1 cellular context compared by ENCODE assay signal in the genomic region with DNA sequence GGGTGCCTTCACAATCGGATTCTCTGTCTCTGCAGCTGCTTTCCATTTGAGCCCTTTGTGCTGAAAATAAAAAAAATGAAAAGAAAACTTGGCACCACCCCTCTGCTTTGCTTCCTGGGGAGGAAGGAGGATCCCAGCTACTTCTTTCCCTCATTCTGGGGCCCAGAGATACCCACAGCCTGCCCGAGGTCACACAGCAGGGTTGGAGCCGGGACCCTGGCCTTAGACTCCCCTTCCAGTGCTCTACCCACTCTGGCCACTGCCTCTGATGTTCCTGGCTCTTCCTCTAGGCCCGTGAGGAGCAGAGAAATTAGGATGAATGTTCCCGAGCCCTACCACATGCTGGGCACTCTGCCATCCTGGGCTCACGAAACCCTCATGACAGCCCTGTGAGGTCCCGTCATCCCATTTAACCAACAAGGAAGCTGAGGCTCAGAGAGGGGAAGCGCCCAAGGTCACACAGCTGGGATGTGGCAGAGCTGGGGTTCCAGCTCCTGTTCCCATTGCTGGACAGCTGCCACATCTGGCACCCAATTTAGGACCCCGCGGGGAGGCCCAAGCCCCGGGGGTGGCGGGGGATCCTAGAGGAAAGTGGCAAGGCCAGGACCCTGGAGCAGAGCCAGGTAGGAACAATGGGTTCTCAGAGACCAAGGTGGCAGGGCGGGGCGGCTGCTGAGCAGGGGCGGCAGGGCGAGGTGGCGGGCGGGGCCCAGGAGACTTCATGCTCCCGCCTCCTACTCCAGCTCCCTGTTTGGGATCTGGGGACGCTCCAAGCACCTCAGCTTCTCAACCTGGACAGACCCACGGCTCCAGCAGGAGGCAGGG.
A peak's percentile ranks its signal among the peaks of the same experiment; 100 is the strongest.
TF ChIP-seq lines count a peak whose summit lies in the region.

No MANE protein-coding gene starts in this region.

TF ChIP-seq in HepG2, 621 proteins besides CTCF, POLR2A, EP300 and RAD21 (continued from another document and continues in another):
- no peak for TF ChIP-seq TBP (CRISPR knock-in tag; IDR thresholded peaks at IDR 0.05)
- TF ChIP-seq ZZZ3 (CRISPR knock-in tag; IDR thresholded peaks at IDR 0.05; ENCODE audit: borderline replicate concordance), result no peak; the same call in 1 of the 2 replicates
- no peak for TF ChIP-seq SP2 (CRISPR knock-in tag; IDR thresholded peaks at IDR 0.05)
- peak; percentile 67 for TF ChIP-seq ZNF547 (CRISPR knock-in tag; IDR thresholded peaks at IDR 0.05)
- TF ChIP-seq ZNF619 (CRISPR knock-in tag; IDR thresholded peaks at IDR 0.05), result peak; percentile 34; the same call in 1 of the 2 replicates
- peak; percentile 22; the same call in 1 of the 2 replicates for TF ChIP-seq ZNF136 (CRISPR knock-in tag; IDR thresholded peaks at IDR 0.05; ENCODE audit: low read depth)
- TF ChIP-seq, protein P1, sequence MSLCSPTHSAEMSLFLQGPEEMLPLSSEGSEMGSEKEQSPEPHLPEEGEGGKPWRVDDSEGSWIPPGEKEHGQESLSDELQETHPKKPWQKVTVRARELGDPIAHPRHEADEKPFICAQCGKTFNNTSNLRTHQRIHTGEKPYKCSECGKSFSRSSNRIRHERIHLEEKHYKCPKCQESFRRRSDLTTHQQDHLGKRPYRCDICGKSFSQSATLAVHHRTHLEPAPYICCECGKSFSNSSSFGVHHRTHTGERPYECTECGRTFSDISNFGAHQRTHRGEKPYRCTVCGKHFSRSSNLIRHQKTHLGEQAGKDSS (CRISPR knock-in tag; IDR thresholded peaks at IDR 0.05; ENCODE audit: borderline replicate concordance, low read depth), result peak; percentile 100
- TF ChIP-seq KLF9 (CRISPR knock-in tag; IDR thresholded peaks at IDR 0.05; ENCODE audit: low read depth), result no peak
- TF ChIP-seq JARID2 (CRISPR knock-in tag; IDR thresholded peaks at IDR 0.05; ENCODE audit: insufficient replicate concordance), result no peak
- peak; percentile 77; the same call in 1 of the 2 replicates for TF ChIP-seq PHF21A (CRISPR knock-in tag; IDR thresholded peaks at IDR 0.05)
- TF ChIP-seq BHLHE40 (IDR thresholded peaks at IDR 0.05; ENCODE audit: low read length), result peak; percentile 19; the same call in 1 of the 2 replicates
- TF ChIP-seq YEATS2 (CRISPR knock-in tag; IDR thresholded peaks at IDR 0.05; ENCODE audit: borderline replicate concordance), result no peak; the same call in 1 of the 2 replicates
- TF ChIP-seq GLI4 (CRISPR knock-in tag; IDR thresholded peaks at IDR 0.05; ENCODE audit: borderline replicate concordance), result 0 out of 2 replicates have a peak, but pooled peaks have one; percentile 36
- TF ChIP-seq ZBTB46 (CRISPR knock-in tag; IDR thresholded peaks at IDR 0.05; ENCODE audit: borderline replicate concordance), result no peak; the same call in 1 of the 2 replicates
- no peak for TF ChIP-seq YEATS4 (CRISPR knock-in tag; IDR thresholded peaks at IDR 0.05; ENCODE audit: borderline replicate concordance)
- peak; percentile 95 for TF ChIP-seq HNRNPL (IDR thresholded peaks at IDR 0.05; ENCODE audit: low read depth, low read length)
- TF ChIP-seq ATF7-NPFF (CRISPR knock-in tag; IDR thresholded peaks at IDR 0.05; ENCODE audit: low read depth), result no peak
- no peak; the same call in 1 of the 2 replicates for TF ChIP-seq MYC (CRISPR knock-in tag; IDR thresholded peaks at IDR 0.05; ENCODE audit: borderline replicate concordance)
- TF ChIP-seq KAT8 (CRISPR knock-in tag; IDR thresholded peaks at IDR 0.05), result peak; percentile 41; the same call in 1 of the 2 replicates
- no peak for TF ChIP-seq MAFK (conservative IDR thresholded peaks at IDR 0.05 in 1 of 2, IDR thresholded peaks at IDR 0.05 in 1 of 2; ENCODE audit: low read length in 2 of 2)
- TF ChIP-seq, protein P2, sequence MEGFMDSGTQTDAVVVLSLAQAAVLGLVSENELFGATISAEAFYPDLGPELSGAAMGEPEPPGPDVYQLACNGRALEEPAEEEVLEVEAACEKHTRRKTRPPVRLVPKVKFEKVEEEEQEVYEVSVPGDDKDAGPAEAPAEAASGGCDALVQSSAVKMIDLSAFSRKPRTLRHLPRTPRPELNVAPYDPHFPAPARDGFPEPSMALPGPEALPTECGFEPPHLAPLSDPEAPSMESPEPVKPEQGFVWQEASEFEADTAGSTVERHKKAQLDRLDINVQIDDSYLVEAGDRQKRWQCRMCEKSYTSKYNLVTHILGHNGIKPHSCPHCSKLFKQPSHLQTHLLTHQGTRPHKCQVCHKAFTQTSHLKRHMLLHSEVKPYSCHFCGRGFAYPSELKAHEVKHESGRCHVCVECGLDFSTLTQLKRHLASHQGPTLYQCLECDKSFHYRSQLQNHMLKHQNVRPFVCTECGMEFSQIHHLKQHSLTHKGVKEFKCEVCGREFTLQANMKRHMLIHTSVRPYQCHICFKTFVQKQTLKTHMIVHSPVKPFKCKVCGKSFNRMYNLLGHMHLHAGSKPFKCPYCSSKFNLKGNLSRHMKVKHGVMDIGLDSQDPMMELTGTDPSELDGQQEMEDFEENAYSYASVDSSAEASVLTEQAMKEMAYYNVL (CRISPR knock-in tag; IDR thresholded peaks at IDR 0.05; ENCODE audit: borderline replicate concordance), result no peak
- TF ChIP-seq PRPF4 (IDR thresholded peaks at IDR 0.05; ENCODE audit: low read depth, low read length, poor library complexity, severe bottlenecking), result no peak
- no peak; the same call in 1 of the 2 replicates for TF ChIP-seq ZXDC (CRISPR knock-in tag; IDR thresholded peaks at IDR 0.05)
- TF ChIP-seq ZNF569 (CRISPR knock-in tag; IDR thresholded peaks at IDR 0.05; ENCODE audit: borderline replicate concordance), result no peak
- TF ChIP-seq ZNF616 (CRISPR knock-in tag; IDR thresholded peaks at IDR 0.05; ENCODE audit: low read depth), result peak; percentile 64; the same call in 1 of the 2 replicates
- TF ChIP-seq, protein P3, sequence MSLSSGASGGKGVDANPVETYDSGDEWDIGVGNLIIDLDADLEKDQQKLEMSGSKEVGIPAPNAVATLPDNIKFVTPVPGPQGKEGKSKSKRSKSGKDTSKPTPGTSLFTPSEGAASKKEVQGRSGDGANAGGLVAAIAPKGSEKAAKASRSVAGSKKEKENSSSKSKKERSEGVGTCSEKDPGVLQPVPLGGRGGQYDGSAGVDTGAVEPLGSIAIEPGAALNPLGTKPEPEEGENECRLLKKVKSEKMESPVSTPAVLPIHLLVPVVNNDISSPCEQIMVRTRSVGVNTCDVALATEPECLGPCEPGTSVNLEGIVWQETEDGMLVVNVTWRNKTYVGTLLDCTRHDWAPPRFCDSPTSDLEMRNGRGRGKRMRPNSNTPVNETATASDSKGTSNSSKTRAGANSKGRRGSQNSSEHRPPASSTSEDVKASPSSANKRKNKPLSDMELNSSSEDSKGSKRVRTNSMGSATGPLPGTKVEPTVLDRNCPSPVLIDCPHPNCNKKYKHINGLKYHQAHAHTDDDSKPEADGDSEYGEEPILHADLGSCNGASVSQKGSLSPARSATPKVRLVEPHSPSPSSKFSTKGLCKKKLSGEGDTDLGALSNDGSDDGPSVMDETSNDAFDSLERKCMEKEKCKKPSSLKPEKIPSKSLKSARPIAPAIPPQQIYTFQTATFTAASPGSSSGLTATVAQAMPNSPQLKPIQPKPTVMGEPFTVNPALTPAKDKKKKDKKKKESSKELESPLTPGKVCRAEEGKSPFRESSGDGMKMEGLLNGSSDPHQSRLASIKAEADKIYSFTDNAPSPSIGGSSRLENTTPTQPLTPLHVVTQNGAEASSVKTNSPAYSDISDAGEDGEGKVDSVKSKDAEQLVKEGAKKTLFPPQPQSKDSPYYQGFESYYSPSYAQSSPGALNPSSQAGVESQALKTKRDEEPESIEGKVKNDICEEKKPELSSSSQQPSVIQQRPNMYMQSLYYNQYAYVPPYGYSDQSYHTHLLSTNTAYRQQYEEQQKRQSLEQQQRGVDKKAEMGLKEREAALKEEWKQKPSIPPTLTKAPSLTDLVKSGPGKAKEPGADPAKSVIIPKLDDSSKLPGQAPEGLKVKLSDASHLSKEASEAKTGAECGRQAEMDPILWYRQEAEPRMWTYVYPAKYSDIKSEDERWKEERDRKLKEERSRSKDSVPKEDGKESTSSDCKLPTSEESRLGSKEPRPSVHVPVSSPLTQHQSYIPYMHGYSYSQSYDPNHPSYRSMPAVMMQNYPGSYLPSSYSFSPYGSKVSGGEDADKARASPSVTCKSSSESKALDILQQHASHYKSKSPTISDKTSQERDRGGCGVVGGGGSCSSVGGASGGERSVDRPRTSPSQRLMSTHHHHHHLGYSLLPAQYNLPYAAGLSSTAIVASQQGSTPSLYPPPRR (CRISPR knock-in tag; IDR thresholded peaks at IDR 0.05; ENCODE audit: borderline replicate concordance), result peak; percentile 44; the same call in 1 of the 2 replicates
- TF ChIP-seq ZSCAN22 (CRISPR knock-in tag; IDR thresholded peaks at IDR 0.05), result no peak
- TF ChIP-seq ZNF768 (CRISPR knock-in tag; IDR thresholded peaks at IDR 0.05), result peak; percentile 98
- TF ChIP-seq ZNF644 (CRISPR knock-in tag; IDR thresholded peaks at IDR 0.05; ENCODE audit: low read depth), result peak; percentile 57; the same call in 1 of the 2 replicates
- no peak for TF ChIP-seq MBNL3 (CRISPR knock-in tag; conservative IDR thresholded peaks at IDR 0.05)
- TF ChIP-seq ATF3 (CRISPR knock-in tag; IDR thresholded peaks at IDR 0.05), result no peak
- TF ChIP-seq ZFP1 (CRISPR knock-in tag; IDR thresholded peaks at IDR 0.05), result 0 out of 2 replicates have a peak, but pooled peaks have one; percentile 24
- no peak for TF ChIP-seq ZNF224 (CRISPR knock-in tag; IDR thresholded peaks at IDR 0.05)
- no peak for TF ChIP-seq ZNF232 (CRISPR knock-in tag; IDR thresholded peaks at IDR 0.05; ENCODE audit: borderline replicate concordance)
- no peak for TF ChIP-seq MLXIP (CRISPR knock-in tag; IDR thresholded peaks at IDR 0.05; ENCODE audit: borderline replicate concordance)
- TF ChIP-seq, protein P4, sequence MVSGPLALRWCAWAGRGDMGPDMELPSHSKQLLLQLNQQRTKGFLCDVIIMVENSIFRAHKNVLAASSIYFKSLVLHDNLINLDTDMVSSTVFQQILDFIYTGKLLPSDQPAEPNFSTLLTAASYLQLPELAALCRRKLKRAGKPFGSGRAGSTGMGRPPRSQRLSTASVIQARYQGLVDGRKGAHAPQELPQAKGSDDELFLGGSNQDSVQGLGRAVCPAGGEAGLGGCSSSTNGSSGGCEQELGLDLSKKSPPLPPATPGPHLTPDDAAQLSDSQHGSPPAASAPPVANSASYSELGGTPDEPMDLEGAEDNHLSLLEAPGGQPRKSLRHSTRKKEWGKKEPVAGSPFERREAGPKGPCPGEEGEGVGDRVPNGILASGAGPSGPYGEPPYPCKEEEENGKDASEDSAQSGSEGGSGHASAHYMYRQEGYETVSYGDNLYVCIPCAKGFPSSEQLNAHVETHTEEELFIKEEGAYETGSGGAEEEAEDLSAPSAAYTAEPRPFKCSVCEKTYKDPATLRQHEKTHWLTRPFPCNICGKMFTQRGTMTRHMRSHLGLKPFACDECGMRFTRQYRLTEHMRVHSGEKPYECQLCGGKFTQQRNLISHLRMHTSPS (CRISPR knock-in tag; IDR thresholded peaks at IDR 0.05; ENCODE audit: low read depth), result peak; percentile 94
- no peak for TF ChIP-seq ZNF740 (CRISPR knock-in tag; IDR thresholded peaks at IDR 0.05)
- TF ChIP-seq ZNF333 (CRISPR knock-in tag; IDR thresholded peaks at IDR 0.05; ENCODE audit: borderline replicate concordance), result no peak
- TF ChIP-seq TBX2 (CRISPR knock-in tag; IDR thresholded peaks at IDR 0.05; ENCODE audit: borderline replicate concordance), result peak; percentile 95
